In genomic region chr6:28250747-28251146, GRCh38 we compare ENCODE assay signal across 8 cellular contexts. TPM values are rescaled to one million over a fixed set of nuclear protein-coding genes. Genes with fewer than 3 reads are reported as not detected.
DNase-seq lines count a peak whose midpoint lies in the region; ATAC-seq, FAIRE-seq and TF ChIP-seq lines count a peak whose summit lies in the region.

No MANE protein-coding gene starts in this region.

- intact Hi-C loops in activated CD4-positive, alpha-beta T cell treated with anti-CD3 and anti-CD28 coated beads, Interleukin-2, amount 10 ng/mL, durations not matched to agents 24 days and 14 days (cut with micrococcal nuclease), result loop anchor here (5.0 kb wide), 2 partner anchors 33 to 128 kb away; partner anchors contain the start of gene ZSCAN16
- intact Hi-C loops in activated B cell treated with CpG ODN at 0.5 μM for 24 hours (cut with micrococcal nuclease), result no loop called here

- H3K36me3 Mint-ChIP-seq in activated CD4-positive, alpha-beta T cell treated with anti-CD3 and anti-CD28 coated beads, Interleukin-2, amount 10 ng/mL, durations not matched to agents 24 days and 14 days (ENCODE audit: low read depth), result peaks cover 31% of the 10 kb centered on the region
- H3K36me3 Mint-ChIP-seq in activated B cell treated with CpG ODN at 0.5 μM for 24 hours (ENCODE audit: low read depth) (peaks cover 41% of the 10 kb centered on the region), glutamatergic neuron (ENCODE audit: unreplicated experiment) (no peaks in the 10 kb centered on the region)
- peaks cover 34% of the 10 kb centered on the region in 2 donors for H3K36me3 Mint-ChIP-seq in stimulated activated naive B cell treated with anti-CD40 and anti-IgM and Interleukin-4, amounts not matched to agents 10 μg/mL and 1 μg/mL and 100 μg/mL, for 72 hours

- no peak overlapping the region for H3K27ac Mint-ChIP-seq in activated CD4-positive, alpha-beta T cell treated with anti-CD3 and anti-CD28 coated beads, Interleukin-2, amount 10 ng/mL, durations not matched to agents 24 days and 14 days
- H3K27ac Mint-ChIP-seq in activated B cell treated with CpG ODN at 0.5 μM for 24 hours (no peak overlapping the region), glutamatergic neuron (ENCODE audit: unreplicated experiment) (no peak overlapping the region)
- H3K27ac Mint-ChIP-seq in stimulated activated naive B cell treated with anti-CD40 and anti-IgM and Interleukin-4, amounts not matched to agents 10 μg/mL and 1 μg/mL and 100 μg/mL, for 72 hours, result no peak overlapping the region

- TF ChIP-seq CTCF in activated B cell treated with CpG ODN at 0.5 μM for 24 hours (IDR thresholded peaks at IDR 0.05) (no peak), glutamatergic neuron (IDR thresholded peaks at IDR 0.05; ENCODE audit: partially characterized antibody, unreplicated experiment) (no peak), D721Med (IDR thresholded peaks at IDR 0.05; ENCODE audit: insufficient read depth, missing control alignments) (no peak)

- ATAC-seq in activated B cell treated with CpG ODN at 0.5 μM for 24 hours (ENCODE audit: low read depth) (no peak), HG03280 (IDR thresholded peaks at IDR 0.05; ENCODE audit: unreplicated experiment) (no peak)
- no peak for ATAC-seq in stimulated activated naive B cell treated with anti-CD40 and anti-IgM and Interleukin-4, amounts not matched to agents 10 μg/mL and 1 μg/mL and 100 μg/mL, for 72 hours (replicated peaks)

- H3K4me3 Mint-ChIP-seq in activated CD4-positive, alpha-beta T cell treated with anti-CD3 and anti-CD28 coated beads, Interleukin-2, amount 10 ng/mL, durations not matched to agents 24 days and 14 days, result peak overlapping the region; percentile 75
- H3K4me3 Mint-ChIP-seq in activated B cell treated with CpG ODN at 0.5 μM for 24 hours (peak overlapping the region; percentile 78), glutamatergic neuron (ENCODE audit: unreplicated experiment) (peak overlapping the region; percentile 84)
- peak overlapping the region; percentile 62 for H3K4me3 Mint-ChIP-seq in stimulated activated naive B cell treated with anti-CD40 and anti-IgM and Interleukin-4, amounts not matched to agents 10 μg/mL and 1 μg/mL and 100 μg/mL, for 72 hours

- DNase-seq in activated CD4-positive, alpha-beta T cell treated with anti-CD3 and anti-CD28 coated beads, Interleukin-2, amount 10 ng/mL, durations not matched to agents 24 days and 14 days, result no peak
- DNase-seq in activated CD4-positive, alpha-beta T cell treated with anti-CD3 and anti-CD28 coated beads for 1 hour, result no peak
- no peak for DNase-seq in activated B cell treated with CpG ODN at 0.5 μM for 24 hours
- DNase-seq in glutamatergic neuron, result no peak
- DNase-seq in stimulated activated naive B cell treated with anti-CD40 and anti-IgM and Interleukin-4, amounts not matched to agents 10 μg/mL and 1 μg/mL and 100 μg/mL, for 72 hours, result no peak
- DNase-seq in D721Med (ENCODE audit: insufficient read length, low spot score), result no peak
- DNase-seq in NCI-H1436 treated with DMSO at 0.1 percent for 48 hours (lab: John Stamatoyannopoulos, UW), result no peak

- POLR2A ChIA-PET in activated B cell treated with CpG ODN at 0.5 μM for 24 hours (lab: Charles Lee), result interaction anchor here (0.9 to 1.3 kb wide), 2 partner anchors 17 to 133 kb away, joined by 3 to 4 read pairs; no protein-coding TSS in a partner anchor

- CTCF ChIA-PET in activated B cell treated with CpG ODN at 0.5 μM for 24 hours (lab: Charles Lee), result no interaction called here

- H3K9me3 Mint-ChIP-seq in activated CD4-positive, alpha-beta T cell treated with anti-CD3 and anti-CD28 coated beads, Interleukin-2, amount 10 ng/mL, durations not matched to agents 24 days and 14 days, result peaks cover 5% of the 10 kb centered on the region
- H3K9me3 Mint-ChIP-seq in activated B cell treated with CpG ODN at 0.5 μM for 24 hours (no peaks in the 10 kb centered on the region), glutamatergic neuron (ENCODE audit: unreplicated experiment) (peaks cover 2% of the 10 kb centered on the region)
- H3K9me3 Mint-ChIP-seq in stimulated activated naive B cell treated with anti-CD40 and anti-IgM and Interleukin-4, amounts not matched to agents 10 μg/mL and 1 μg/mL and 100 μg/mL, for 72 hours, result no peaks in the 10 kb centered on the region

- peaks cover 19% of the 10 kb centered on the region for H3K4me1 Mint-ChIP-seq in activated CD4-positive, alpha-beta T cell treated with anti-CD3 and anti-CD28 coated beads, Interleukin-2, amount 10 ng/mL, durations not matched to agents 24 days and 14 days
- H3K4me1 Mint-ChIP-seq in activated B cell treated with CpG ODN at 0.5 μM for 24 hours (peaks cover 30% of the 10 kb centered on the region), glutamatergic neuron (ENCODE audit: low read depth, unreplicated experiment) (peaks cover 4% of the 10 kb centered on the region)
- H3K4me1 Mint-ChIP-seq in stimulated activated naive B cell treated with anti-CD40 and anti-IgM and Interleukin-4, amounts not matched to agents 10 μg/mL and 1 μg/mL and 100 μg/mL, for 72 hours, result peaks cover 12 to 29% of the 10 kb centered on the region in 2 donors

- H3K27me3 Mint-ChIP-seq in activated CD4-positive, alpha-beta T cell treated with anti-CD3 and anti-CD28 coated beads, Interleukin-2, amount 10 ng/mL, durations not matched to agents 24 days and 14 days, result no peaks in the 10 kb centered on the region
- H3K27me3 Mint-ChIP-seq in activated B cell treated with CpG ODN at 0.5 μM for 24 hours, result no peaks in the 10 kb centered on the region
- H3K27me3 Mint-ChIP-seq in glutamatergic neuron (ENCODE audit: unreplicated experiment), result no peaks in the 10 kb centered on the region
- H3K27me3 Mint-ChIP-seq in stimulated activated naive B cell treated with anti-CD40 and anti-IgM and Interleukin-4, amounts not matched to agents 10 μg/mL and 1 μg/mL and 100 μg/mL, for 72 hours, result no peaks in the 10 kb centered on the region

- no peak for FAIRE-seq in D721Med (lab: Jason Lieb, UNC)

RNA-seq across cellular contexts. Expression of gene ZKSCAN4, which starts 1.3 kb away (rescaled TPM):
- 3.8 and 4.9 TPM in 2 replicates for total RNA-seq in activated CD4-positive, alpha-beta T cell treated with anti-CD3 and anti-CD28 coated beads, Interleukin-2, amount 10 ng/mL, durations not matched to agents 24 days and 14 days
- 10.5 and 11.1 TPM in 2 replicates for total RNA-seq in activated B cell treated with CpG ODN at 0.5 μM for 24 hours
- 7.7 TPM for total RNA-seq in glutamatergic neuron (ENCODE audit: unreplicated experiment)

RNA-seq across cellular contexts. Expression of gene NKAPL, which starts 8.3 kb away (rescaled TPM):
- total RNA-seq in activated CD4-positive, alpha-beta T cell treated with anti-CD3 and anti-CD28 coated beads, Interleukin-2, amount 10 ng/mL, durations not matched to agents 24 days and 14 days, result not detected in 2 replicates
- total RNA-seq in activated B cell treated with CpG ODN at 0.5 μM for 24 hours (0.29 and 0.35 TPM in 2 replicates), glutamatergic neuron (ENCODE audit: unreplicated experiment) (0.69 TPM)

RNA-seq across cellular contexts. Expression of gene ZSCAN26, which starts 16.2 kb away (rescaled TPM):
- 5.9 and 7.7 TPM in 2 replicates for total RNA-seq in activated CD4-positive, alpha-beta T cell treated with anti-CD3 and anti-CD28 coated beads, Interleukin-2, amount 10 ng/mL, durations not matched to agents 24 days and 14 days
- 16.0 and 17.8 TPM in 2 replicates for total RNA-seq in activated B cell treated with CpG ODN at 0.5 μM for 24 hours
- total RNA-seq in glutamatergic neuron (ENCODE audit: unreplicated experiment), result 24.8 TPM

RNA-seq across cellular contexts. Expression of gene ZSCAN9, which starts 25.7 kb away (rescaled TPM):
- total RNA-seq in activated CD4-positive, alpha-beta T cell treated with anti-CD3 and anti-CD28 coated beads, Interleukin-2, amount 10 ng/mL, durations not matched to agents 24 days and 14 days, result 5.2 and 6.3 TPM in 2 replicates
- 25.9 and 30.3 TPM in 2 replicates for total RNA-seq in activated B cell treated with CpG ODN at 0.5 μM for 24 hours
- 54.0 TPM for total RNA-seq in glutamatergic neuron (ENCODE audit: unreplicated experiment)

RNA-seq across cellular contexts. Expression of gene PGBD1, which starts 30.6 kb away (rescaled TPM):
- total RNA-seq in activated CD4-positive, alpha-beta T cell treated with anti-CD3 and anti-CD28 coated beads, Interleukin-2, amount 10 ng/mL, durations not matched to agents 24 days and 14 days, result 1.8 and 2.5 TPM in 2 replicates
- total RNA-seq in activated B cell treated with CpG ODN at 0.5 μM for 24 hours (1.8 and 1.9 TPM in 2 replicates), glutamatergic neuron (ENCODE audit: unreplicated experiment) (18.1 TPM)
